In the genomic region with DNA sequence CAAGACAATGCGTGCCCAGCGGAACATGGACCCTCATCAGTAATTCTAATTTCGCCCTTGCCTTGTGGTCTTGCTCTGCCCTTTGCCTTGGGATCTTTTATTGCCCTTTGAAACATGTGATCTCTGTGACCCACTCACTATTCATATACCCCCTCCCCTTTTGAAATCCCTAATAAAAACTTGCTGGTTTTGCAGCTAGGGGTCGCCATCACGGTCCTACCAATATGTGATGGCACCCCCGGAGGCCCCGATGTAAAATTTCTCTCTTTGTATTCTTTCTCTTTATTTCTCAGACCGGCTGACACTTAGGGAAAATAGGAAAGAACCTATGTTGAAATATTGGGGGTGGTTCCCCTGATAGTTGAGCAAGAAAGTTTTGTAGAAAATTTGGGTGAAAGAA, we compare ENCODE assay signal across 20 cellular contexts.
A peak's percentile ranks its signal among the peaks of the same experiment; 100 is the strongest.
DNase-seq lines count a peak whose midpoint lies in the region; ATAC-seq and TF ChIP-seq lines count a peak whose summit lies in the region.
"Had no signal": no experiment of that assay in that cellular context is flagged by ENCODE, and none has a peak within 500 bp of the region (broad histone marks: within the 10 kb centered on the region; RNA-seq: fewer than 3 reads in every experiment).

No MANE protein-coding gene starts in this region.

- H3K9ac ChIP-seq in OCI-LY1 (ENCODE audit: low read length): no peak overlapping the region

- H3F3A ChIP-seq in GM23338 (replicated peaks; ENCODE audit: low read depth): no peaks in the 10 kb centered on the region
- H3F3A ChIP-seq in OCI-LY1 (ENCODE audit: insufficient read depth, low read length): no peaks in the 10 kb centered on the region

- no peak overlapping the region for H2AFZ ChIP-seq in GM23338
- H2AFZ ChIP-seq in OCI-LY1 (ENCODE audit: low read length): no peak overlapping the region

- DNase-seq in ACHN (peak; percentile 32), GM23338 (ENCODE audit: low spot score) (peak; percentile 16), endothelial cell (ENCODE audit: low spot score) (no peak), GDM1 (lab: John Stamatoyannopoulos, UW) (no peak), GM03348 (ENCODE audit: low spot score) (no peak), DMS114 treated with DMSO at 0.1 percent for 48 hours (lab: John Stamatoyannopoulos, UW; ENCODE audit: unreplicated experiment) (no peak)
- DNase-seq: BE2C; CD4-positive, CD25-positive, alpha-beta regulatory T cell; DMS153; GF-D8; HCEC 1CT; NCI-H1105 treated with DMSO at 0.1 percent for 48 hours; NCI-H2029 treated with DMSO at 0.1 percent for 48 hours; NCI-H2171; NCI-H345; NCI-H774; OCI-M1; SJCRH30 had no signal

- H3K9me3 ChIP-seq in OCI-LY1 (ENCODE audit: low read length): peaks cover 3% of the 10 kb centered on the region; the same call in 1 of the 2 replicates
- H3K9me3 ChIP-seq: BE2C, SJCRH30 had no signal

- H3K4me3 ChIP-seq in GM23338: no peak overlapping the region
- no peak overlapping the region for H3K4me3 ChIP-seq in OCI-LY1 (ENCODE audit: low read depth, low read length, poor library complexity, severe bottlenecking)
- H3K4me3 ChIP-seq: SJCRH30 had no signal

- H3K27me3 ChIP-seq in GM23338 (ENCODE audit: insufficient read depth) (no peaks in the 10 kb centered on the region), OCI-LY1 (ENCODE audit: insufficient read depth, low read length) (no peaks in the 10 kb centered on the region)
- H3K27me3 ChIP-seq: BE2C, SJCRH30 had no signal

- H4K20me1 ChIP-seq in GM23338 (replicated peaks; ENCODE audit: insufficient read depth) (no peaks in the 10 kb centered on the region; the same call in 1 of the 2 replicates), OCI-LY1 (ENCODE audit: insufficient read depth, low read length) (no peaks in the 10 kb centered on the region)

- no peak for ATAC-seq in GM23338

- H3K9me3 Mint-ChIP-seq in GM23338 (peaks cover 15% of the 10 kb centered on the region), endothelial cell (ENCODE audit: unreplicated experiment) (no peaks in the 10 kb centered on the region)

- H3K9me2 ChIP-seq in GM23338 (ENCODE audit: insufficient read depth) (no peaks in the 10 kb centered on the region), OCI-LY1 (ENCODE audit: low read depth, low read length) (no peaks in the 10 kb centered on the region)

- no peak overlapping the region for H3K4me3 Mint-ChIP-seq in GM23338
- peak overlapping the region; percentile 32 for H3K4me3 Mint-ChIP-seq in endothelial cell (ENCODE audit: unreplicated experiment)
- H3K4me3 Mint-ChIP-seq: CD4-positive, CD25-positive, alpha-beta regulatory T cell; T-helper 1 cell treated with Interleukin-12 subunit alpha and Interleukin-12 subunit beta and Interleukin-4 antibody, amounts not matched to agents 30 μg/mL and 1 μg/mL, for 36 hours had no signal

- peaks cover 24% of the 10 kb centered on the region for H3K36me3 Mint-ChIP-seq in GM23338 (ENCODE audit: low read depth)
- H3K36me3 Mint-ChIP-seq in endothelial cell (ENCODE audit: low read depth, unreplicated experiment): peaks cover 13% of the 10 kb centered on the region
- H3K36me3 Mint-ChIP-seq: CD4-positive, CD25-positive, alpha-beta regulatory T cell had no signal

- H3K4me1 Mint-ChIP-seq in GM23338: peaks cover 18% of the 10 kb centered on the region; the same call in 2 of the 3 replicates
- H3K4me1 Mint-ChIP-seq in endothelial cell (ENCODE audit: unreplicated experiment): peaks cover 7% of the 10 kb centered on the region
- H3K4me1 Mint-ChIP-seq: CD4-positive, CD25-positive, alpha-beta regulatory T cell had no signal

- TF ChIP-seq CTCF in GM23338 (conservative IDR thresholded peaks at IDR 0.05; ENCODE audit: low read depth in 2 of 2) (peak; percentile 37 to 49), OCI-LY1 (IDR thresholded peaks at IDR 0.05; ENCODE audit: low read length) (peak; percentile 43), endothelial cell (IDR thresholded peaks at IDR 0.05; ENCODE audit: unreplicated experiment) (no peak)

- H3K27me3 Mint-ChIP-seq in GM23338 (ENCODE audit: insufficient read depth, low read depth, poor library complexity) (peaks cover 2% of the 10 kb centered on the region), endothelial cell (ENCODE audit: unreplicated experiment) (no peaks in the 10 kb centered on the region)
- H3K27me3 Mint-ChIP-seq: CD4-positive, CD25-positive, alpha-beta regulatory T cell had no signal

- in situ Hi-C loops in ACHN (cut with HindIII; ENCODE audit: low pct_ligation_motif_present, low pct_unique_long_range_greater_than_20kb, low sequenced_read_pairs): no loop called here

- H3K27ac Mint-ChIP-seq in GM23338 (no peak overlapping the region), endothelial cell (ENCODE audit: unreplicated experiment) (no peak overlapping the region)
- H3K27ac Mint-ChIP-seq: CD4-positive, CD25-positive, alpha-beta regulatory T cell; T-helper 1 cell treated with Interleukin-12 subunit alpha and Interleukin-12 subunit beta and Interleukin-4 antibody, amounts not matched to agents 30 μg/mL and 1 μg/mL, for 36 hours had no signal

- H3K4me2 ChIP-seq in GM23338: no peak overlapping the region
- no peak overlapping the region for H3K4me2 ChIP-seq in OCI-LY1 (ENCODE audit: low read length)

- H3K27ac ChIP-seq in GM23338 (ENCODE audit: low read depth): no peak overlapping the region
- no peak overlapping the region for H3K27ac ChIP-seq in OCI-LY1 (ENCODE audit: low read depth, low read length, poor library complexity, severe bottlenecking)
- H3K27ac ChIP-seq: SJCRH30 had no signal

- H3K4me1 ChIP-seq in GM23338 (ENCODE audit: insufficient read depth) (0 out of 2 replicates have a peak, but pooled peaks cover 7% of the 10 kb centered on the region), OCI-LY1 (ENCODE audit: insufficient read depth, low read length, severe bottlenecking) (peaks cover 25% of the 10 kb centered on the region)
- H3K4me1 ChIP-seq: BE2C had no signal

- no peaks in the 10 kb centered on the region for H3K36me3 ChIP-seq in GM23338 (ENCODE audit: insufficient read depth)
- peaks cover 27% of the 10 kb centered on the region for H3K36me3 ChIP-seq in OCI-LY1 (ENCODE audit: insufficient read depth, low read length)
- H3K36me3 ChIP-seq: BE2C had no signal

- H3K79me2 ChIP-seq in GM23338 (replicated peaks; ENCODE audit: insufficient read depth) (no peaks in the 10 kb centered on the region), OCI-LY1 (ENCODE audit: insufficient read depth, low read length) (peaks cover 18% of the 10 kb centered on the region)

TF ChIP-seq in GM23338, 12 proteins besides CTCF, POLR2A, EP300 and RAD21:
- TF ChIP-seq, protein P1, sequence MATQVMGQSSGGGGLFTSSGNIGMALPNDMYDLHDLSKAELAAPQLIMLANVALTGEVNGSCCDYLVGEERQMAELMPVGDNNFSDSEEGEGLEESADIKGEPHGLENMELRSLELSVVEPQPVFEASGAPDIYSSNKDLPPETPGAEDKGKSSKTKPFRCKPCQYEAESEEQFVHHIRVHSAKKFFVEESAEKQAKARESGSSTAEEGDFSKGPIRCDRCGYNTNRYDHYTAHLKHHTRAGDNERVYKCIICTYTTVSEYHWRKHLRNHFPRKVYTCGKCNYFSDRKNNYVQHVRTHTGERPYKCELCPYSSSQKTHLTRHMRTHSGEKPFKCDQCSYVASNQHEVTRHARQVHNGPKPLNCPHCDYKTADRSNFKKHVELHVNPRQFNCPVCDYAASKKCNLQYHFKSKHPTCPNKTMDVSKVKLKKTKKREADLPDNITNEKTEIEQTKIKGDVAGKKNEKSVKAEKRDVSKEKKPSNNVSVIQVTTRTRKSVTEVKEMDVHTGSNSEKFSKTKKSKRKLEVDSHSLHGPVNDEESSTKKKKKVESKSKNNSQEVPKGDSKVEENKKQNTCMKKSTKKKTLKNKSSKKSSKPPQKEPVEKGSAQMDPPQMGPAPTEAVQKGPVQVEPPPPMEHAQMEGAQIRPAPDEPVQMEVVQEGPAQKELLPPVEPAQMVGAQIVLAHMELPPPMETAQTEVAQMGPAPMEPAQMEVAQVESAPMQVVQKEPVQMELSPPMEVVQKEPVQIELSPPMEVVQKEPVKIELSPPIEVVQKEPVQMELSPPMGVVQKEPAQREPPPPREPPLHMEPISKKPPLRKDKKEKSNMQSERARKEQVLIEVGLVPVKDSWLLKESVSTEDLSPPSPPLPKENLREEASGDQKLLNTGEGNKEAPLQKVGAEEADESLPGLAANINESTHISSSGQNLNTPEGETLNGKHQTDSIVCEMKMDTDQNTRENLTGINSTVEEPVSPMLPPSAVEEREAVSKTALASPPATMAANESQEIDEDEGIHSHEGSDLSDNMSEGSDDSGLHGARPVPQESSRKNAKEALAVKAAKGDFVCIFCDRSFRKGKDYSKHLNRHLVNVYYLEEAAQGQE (IDR thresholded peaks at IDR 0.05; ENCODE audit: unreplicated experiment): no peak
- TF ChIP-seq NANOG (IDR thresholded peaks at IDR 0.05; ENCODE audit: borderline replicate concordance) (no peak), JUNB (IDR thresholded peaks at IDR 0.05; ENCODE audit: unreplicated experiment) (no peak), POLR2AphosphoS5 (IDR thresholded peaks at IDR 0.05; ENCODE audit: low read depth) (no peak), EZH2phosphoT487 (IDR thresholded peaks at IDR 0.05; ENCODE audit: unreplicated experiment) (no peak), ETS1 (IDR thresholded peaks at IDR 0.05) (no peak)

Comparison
In these comparisons a context has a peak if more than half of its experiments do, and no peak if none do; other contexts are left out.
1. DNase-seq: peak in ACHN (single experiment) and GM23338 (single experiment); none in endothelial cell (single experiment), GDM1 (single experiment), GM03348 (single experiment) and DMS114 treated with DMSO at 0.1 percent for 48 hours (single experiment).